ENCODE assay signal across 13 cellular contexts in genomic region chr5:39437469-39437868, GRCh38. TPM values are rescaled to one million over a fixed set of nuclear protein-coding genes. Genes with fewer than 3 reads are reported as not detected.
DNase-seq lines count a peak whose midpoint lies in the region; ATAC-seq, FAIRE-seq and TF ChIP-seq lines count a peak whose summit lies in the region.
"Had no signal": no experiment of that assay in that cellular context is flagged by ENCODE, and none has a peak within 500 bp of the region (broad histone marks: within the 10 kb centered on the region; RNA-seq: fewer than 3 reads in every experiment).

No MANE protein-coding gene starts in this region.

- no peak overlapping the region for H3K4me2 ChIP-seq in GM12878 (ENCODE audit: control insufficient read depth, insufficient read depth)

- RAD21 ChIA-PET in GM12878 (lab: Charles Lee; ENCODE audit: unreplicated experiment) = no interaction called here

- no peak for TF ChIP-seq RAD21 in GM12878 (IDR thresholded peaks at IDR 0.05; ENCODE audit: insufficient read depth, low read depth, low read length)

- no peaks in the 10 kb centered on the region for H3K79me2 ChIP-seq in GM12878 (ENCODE audit: control insufficient read depth, insufficient read depth, low read length)

- H3K36me3 Mint-ChIP-seq in activated CD4-positive, alpha-beta T cell treated with anti-CD3 and anti-CD28 coated beads, Interleukin-2, amount 10 ng/mL, durations not matched to agents 7 days and 5 days (ENCODE audit: low read depth) = no peaks in the 10 kb centered on the region
- H3K36me3 Mint-ChIP-seq: activated naive CD8-positive, alpha-beta T cell; CD8-positive, alpha-beta T cell had no signal

- no peaks in the 10 kb centered on the region for H3K36me3 ChIP-seq in GM12878 (ENCODE audit: control insufficient read depth in 2 of 2, insufficient read depth in 2 of 2, low read length in 1 of 2)
- no peaks in the 10 kb centered on the region for H3K36me3 ChIP-seq in left lung

- TF ChIP-seq EP300 in GM12878 (IDR thresholded peaks at IDR 0.05; ENCODE audit: borderline replicate concordance in 1 of 2, control insufficient read depth in 1 of 2, low read depth in 2 of 2, low read length in 2 of 2) = no peak

- WGBS in GM12878 (ENCODE audit: insufficient coverage, insufficient replicate concordance, low lambda C conversion rate, missing lambda C conversion rate) = 0% methylated on average over 1 of the region's 1 CpG

- CTCF ChIA-PET in GM12878 (lab: Yijun Ruan, JAX) = no interaction called here
- CTCF ChIA-PET in activated CD4-positive, alpha-beta T cell treated with anti-CD3 and anti-CD28 coated beads, Interleukin-2, amount 10 ng/mL, durations not matched to agents 7 days and 5 days (lab: Charles Lee) = interaction anchor here (0.7 to 1.5 kb wide), 2 partner anchors 12 to 17 kb away, joined by 3 read pairs; partner anchors contain the start of gene DAB2

- no peak overlapping the region for H3K9ac ChIP-seq in GM12878 (ENCODE audit: control insufficient read depth, insufficient read depth, low read length)

- ATAC-seq in HG02759 (IDR thresholded peaks at IDR 0.05; ENCODE audit: unreplicated experiment) (peak; percentile 43), GM12878 (0 out of 3 replicates have a peak, but pooled peaks have one; percentile 29), left lung (peak; percentile 49)
- ATAC-seq: CD8-positive, alpha-beta T cell had no signal

- peaks cover 8% of the 10 kb centered on the region for H3K27me3 Mint-ChIP-seq in activated CD4-positive, alpha-beta T cell treated with anti-CD3 and anti-CD28 coated beads, Interleukin-2, amount 10 ng/mL, durations not matched to agents 7 days and 5 days

- SMC1A ChIA-PET in GM12878 (lab: Charles Lee; ENCODE audit: uncharacterized antibody, unreplicated experiment) = interaction anchor here (1.4 kb wide), 1 partner anchor 17 kb away, joined by 3 read pairs; no protein-coding TSS in a partner anchor

- in situ Hi-C loops in GM12878 (cut with MboI) = no loop called here

- no peak for DNase-seq in GM12878 (ENCODE audit: low read depth, low spot score)
- no peak for DNase-seq in left lung
- DNase-seq in Ammon's horn (ENCODE audit: low spot score) = no peak
- DNase-seq in NCI-H2107 (lab: John Stamatoyannopoulos, UW) = no peak
- no peak for DNase-seq in NCI-H2107 treated with DMSO at 0.1 percent for 48 hours (lab: John Stamatoyannopoulos, UW; ENCODE audit: unreplicated experiment)
- no peak for DNase-seq in activated CD4-positive, alpha-beta T cell treated with anti-CD3 and anti-CD28 coated beads, Interleukin-2, amount 10 ng/mL, durations not matched to agents 7 days and 5 days
- DNase-seq: CD8-positive, alpha-beta T cell; NCI-H1048; NCI-H526 had no signal

- H3K4me3 ChIP-seq in GM12878 (no peak overlapping the region), left lung (no peak overlapping the region)

- H3K27ac Mint-ChIP-seq in activated CD4-positive, alpha-beta T cell treated with anti-CD3 and anti-CD28 coated beads, Interleukin-2, amount 10 ng/mL, durations not matched to agents 7 days and 5 days = no peak overlapping the region
- H3K27ac Mint-ChIP-seq: activated naive CD8-positive, alpha-beta T cell; CD8-positive, alpha-beta T cell had no signal

- no peaks in the 10 kb centered on the region for H3K9me3 Mint-ChIP-seq in activated CD4-positive, alpha-beta T cell treated with anti-CD3 and anti-CD28 coated beads, Interleukin-2, amount 10 ng/mL, durations not matched to agents 7 days and 5 days
- H3K9me3 Mint-ChIP-seq: CD8-positive, alpha-beta T cell had no signal

- H3K27ac ChIP-seq in GM12878 (ENCODE audit: control insufficient read depth, insufficient read depth) (no peak overlapping the region), left lung (no peak overlapping the region)

- POLR2A ChIA-PET in GM12878 (lab: Charles Lee) = no interaction called here
- POLR2A ChIA-PET in activated CD4-positive, alpha-beta T cell treated with anti-CD3 and anti-CD28 coated beads, Interleukin-2, amount 10 ng/mL, durations not matched to agents 7 days and 5 days (lab: Charles Lee) = no interaction called here

- intact Hi-C loops in GM12878 (cut with micrococcal nuclease; ENCODE audit: unreplicated experiment) (no loop called here), left lung (cut with DNase I) (no loop called here)

- BruUV-seq in GM12878 (replicated peaks; lab: Mats Ljungman, UMichigan) = no TSS peak

- H3K27me3 ChIP-seq in GM12878 (replicated peaks in 1 of 2; ENCODE audit: control insufficient read depth in 2 of 2, insufficient read depth in 2 of 2, low read length in 1 of 2) = no peaks in the 10 kb centered on the region
- no peaks in the 10 kb centered on the region for H3K27me3 ChIP-seq in left lung

- H2AFZ ChIP-seq in GM12878 (ENCODE audit: control insufficient read depth, low read depth, low read length) = no peak overlapping the region

- H3K4me1 ChIP-seq in GM12878 (ENCODE audit: control insufficient read depth, insufficient read depth, low read length) = no peaks in the 10 kb centered on the region
- peaks cover 0 to 20% of the 10 kb centered on the region in 2 donors for H3K4me1 ChIP-seq in left lung

- no peak for TF ChIP-seq POLR2A in GM12878 (IDR thresholded peaks at IDR 0.05; ENCODE audit: low read depth, low read length)

- TF ChIP-seq CTCF in GM12878 (IDR thresholded peaks at IDR 0.05 in 2 of 3, conservative IDR thresholded peaks at IDR 0.05 in 1 of 3; ENCODE audit: control insufficient read depth in 2 of 3, extremely low read depth in 1 of 3, insufficient read depth in 1 of 3, low read depth in 3 of 3, low read length in 3 of 3) (no peak), left lung (IDR thresholded peaks at IDR 0.05) (no peak)

- H4K20me1 ChIP-seq in GM12878 (ENCODE audit: control insufficient read depth, insufficient read depth) = no peaks in the 10 kb centered on the region

- no peak overlapping the region for H3K4me3 Mint-ChIP-seq in activated CD4-positive, alpha-beta T cell treated with anti-CD3 and anti-CD28 coated beads, Interleukin-2, amount 10 ng/mL, durations not matched to agents 7 days and 5 days
- H3K4me3 Mint-ChIP-seq: activated naive CD8-positive, alpha-beta T cell; CD8-positive, alpha-beta T cell had no signal

- H3K9me3 ChIP-seq in GM12878 (replicated peaks; ENCODE audit: control insufficient read depth, insufficient read depth, low read length) (no peaks in the 10 kb centered on the region), left lung (no peaks in the 10 kb centered on the region)

- FAIRE-seq in GM12878 (lab: Jason Lieb, UNC) = no peak
- FAIRE-seq: colon, islet of Langerhans had no signal

- no peaks in the 10 kb centered on the region for H3K4me1 Mint-ChIP-seq in activated CD4-positive, alpha-beta T cell treated with anti-CD3 and anti-CD28 coated beads, Interleukin-2, amount 10 ng/mL, durations not matched to agents 7 days and 5 days

TF ChIP-seq in GM12878, 131 proteins besides CTCF, POLR2A, EP300 and RAD21 (continues in another document):
- TF ChIP-seq, protein P1, sequence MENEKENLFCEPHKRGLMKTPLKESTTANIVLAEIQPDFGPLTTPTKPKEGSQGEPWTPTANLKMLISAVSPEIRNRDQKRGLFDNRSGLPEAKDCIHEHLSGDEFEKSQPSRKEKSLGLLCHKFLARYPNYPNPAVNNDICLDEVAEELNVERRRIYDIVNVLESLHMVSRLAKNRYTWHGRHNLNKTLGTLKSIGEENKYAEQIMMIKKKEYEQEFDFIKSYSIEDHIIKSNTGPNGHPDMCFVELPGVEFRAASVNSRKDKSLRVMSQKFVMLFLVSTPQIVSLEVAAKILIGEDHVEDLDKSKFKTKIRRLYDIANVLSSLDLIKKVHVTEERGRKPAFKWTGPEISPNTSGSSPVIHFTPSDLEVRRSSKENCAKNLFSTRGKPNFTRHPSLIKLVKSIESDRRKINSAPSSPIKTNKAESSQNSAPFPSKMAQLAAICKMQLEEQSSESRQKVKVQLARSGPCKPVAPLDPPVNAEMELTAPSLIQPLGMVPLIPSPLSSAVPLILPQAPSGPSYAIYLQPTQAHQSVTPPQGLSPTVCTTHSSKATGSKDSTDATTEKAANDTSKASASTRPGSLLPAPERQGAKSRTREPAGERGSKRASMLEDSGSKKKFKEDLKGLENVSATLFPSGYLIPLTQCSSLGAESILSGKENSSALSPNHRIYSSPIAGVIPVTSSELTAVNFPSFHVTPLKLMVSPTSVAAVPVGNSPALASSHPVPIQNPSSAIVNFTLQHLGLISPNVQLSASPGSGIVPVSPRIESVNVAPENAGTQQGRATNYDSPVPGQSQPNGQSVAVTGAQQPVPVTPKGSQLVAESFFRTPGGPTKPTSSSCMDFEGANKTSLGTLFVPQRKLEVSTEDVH (IDR thresholded peaks at IDR 0.05; ENCODE audit: low read depth, partially characterized antibody) = no peak
- TF ChIP-seq HDGF (IDR thresholded peaks at IDR 0.05) (no peak), BRCA1 (IDR thresholded peaks at IDR 0.05; ENCODE audit: low read depth, low read length) (no peak), KDM1A (IDR thresholded peaks at IDR 0.05; ENCODE audit: borderline replicate concordance) (no peak), KLF5 (IDR thresholded peaks at IDR 0.05; ENCODE audit: partially characterized antibody) (no peak), ATF7 (IDR thresholded peaks at IDR 0.05; ENCODE audit: low read depth) (peak; percentile 80), TAF1 (IDR thresholded peaks at IDR 0.05; ENCODE audit: borderline replicate concordance, low read depth, low read length) (no peak), TBL1XR1 (IDR thresholded peaks at IDR 0.05; ENCODE audit: low read depth, low read length) (no peak), CBX3 (IDR thresholded peaks at IDR 0.05; ENCODE audit: borderline replicate concordance, low read depth) (no peak)

RNA-seq across cellular contexts. Expression of gene DAB2, which starts 12.7 kb away (rescaled TPM):
- not detected in 2 replicates for total RNA-seq in GM12878 (2013; cell fraction: nucleolus; rRNA removed)
- not detected in 2 replicates for total RNA-seq in GM12878 (2014; rRNA removed)
- total RNA-seq in GM12878 (2014; rRNA removed; fragmentation: Illumina TruSeq; extraction: Trizol) = not detected in 2 replicates
- total RNA-seq in GM12878 (2021) = 0.23 and 0.53 TPM in 2 replicates
- polyA plus RNA-seq in GM12878 (2011; ENCODE audit: low read depth) = not detected
- polyA plus RNA-seq in GM12878 (2011; rRNA removed) = not detected in 2 replicates
- polyA plus RNA-seq in GM12878 (2011; cell fraction: cytosol; rRNA removed) = not detected in 2 replicates
- not detected in 2 replicates for polyA plus RNA-seq in GM12878 (2011; cell fraction: nucleus; rRNA removed)
- not detected in 2 replicates for polyA plus RNA-seq in GM12878 (2012)
- not detected in 2 replicates for polyA plus RNA-seq in GM12878 (2014; fragmentation: Illumina TruSeq; extraction: Trizol)
- not detected for polyA plus RNA-seq in GM12878 (2014; fragmentation: Nextera tagmentation; extraction: Ambion mirVana)
- not detected in 2 replicates for polyA plus RNA-seq in GM12878 (2014; rRNA removed)
- polyA plus RNA-seq in GM12878 (2016; fragmentation: Nextera tagmentation; extraction: Ambion mirVana) = under 1 TPM; 0.05 to 0.11 TPM
- polyA minus RNA-seq in GM12878 (2011; rRNA and poly(A)+ RNA removed) = not detected in 2 replicates
- polyA minus RNA-seq in GM12878 (2011; cell fraction: cytosol; rRNA and poly(A)+ RNA removed) = 1.4 and 1.6 TPM in 2 replicates
- 0.19 TPM in 1 of 2 replicates, not detected in the other for polyA minus RNA-seq in GM12878 (2011; cell fraction: nucleus; rRNA and poly(A)+ RNA removed)
- total RNA-seq in left lung = 100 to 1,000 TPM; 159 to 162 TPM
- total RNA-seq in activated CD4-positive, alpha-beta T cell treated with anti-CD3 and anti-CD28 coated beads, Interleukin-2, amount 10 ng/mL, durations not matched to agents 7 days and 5 days = not detected
- total RNA-seq: CD8-positive, alpha-beta T cell had no signal

Comparison
In these comparisons a context has a peak if more than half of its experiments do, and no peak if none do; other contexts are left out.
1. RNA of gene DAB2, which starts 12.7 kb away (total RNA-seq): 159 to 162 TPM in left lung; 0.23 to 0.53 TPM in GM12878 and not detected in activated CD4-positive, alpha-beta T cell treated with anti-CD3 and anti-CD28 coated beads, Interleukin-2, amount 10 ng/mL, durations not matched to agents 7 days and 5 days; every median in the first group is over 100 times any median in the second.
2. Peak in every context shown above with its lines, with median percentiles within 50 percentile points of each other: ATAC-seq.